In the genomic region with DNA sequence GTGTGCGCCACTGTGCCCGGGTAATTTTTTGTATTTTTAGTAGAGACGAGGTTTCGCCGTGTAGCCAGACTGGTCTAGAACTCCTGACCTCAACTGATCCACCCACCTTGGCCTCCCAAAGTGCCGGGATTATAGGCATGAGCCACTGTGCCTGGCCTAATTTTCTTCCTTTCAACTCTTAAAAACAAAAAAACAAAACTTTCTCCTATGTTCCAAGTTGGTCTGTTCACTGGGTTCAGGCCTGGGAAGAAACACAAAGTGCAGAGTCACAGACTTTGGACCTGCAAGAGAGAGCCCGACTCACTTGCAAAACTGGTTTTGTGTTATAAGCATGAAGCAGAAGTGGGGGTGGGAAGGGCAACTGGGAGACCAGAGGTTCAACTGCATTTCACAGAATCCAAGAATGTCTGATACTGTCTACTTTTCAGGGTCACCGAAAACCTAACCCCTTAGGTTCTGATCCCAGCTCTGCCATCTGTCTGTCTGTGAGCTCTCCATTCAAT, we compare ENCODE assay signal across 2 cellular contexts.
TF ChIP-seq lines count a peak whose summit lies in the region.

No MANE protein-coding gene starts in this region.

TF ChIP-seq in GM23338, 12 proteins besides CTCF, POLR2A, EP300 and RAD21:
- TF ChIP-seq EZH2 (IDR thresholded peaks at IDR 0.05; ENCODE audit: low read depth, unreplicated experiment) (no peak), NANOG (IDR thresholded peaks at IDR 0.05; ENCODE audit: borderline replicate concordance) (no peak), STAT1 (IDR thresholded peaks at IDR 0.05; ENCODE audit: unreplicated experiment) (no peak), ZNF331 (CRISPR knock-in tag; IDR thresholded peaks at IDR 0.05; ENCODE audit: low read depth) (no peak), EZH2phosphoT487 (IDR thresholded peaks at IDR 0.05; ENCODE audit: unreplicated experiment) (no peak), POLR2AphosphoS5 (IDR thresholded peaks at IDR 0.05; ENCODE audit: low read depth) (no peak), CREB1 (CRISPR knock-in tag; IDR thresholded peaks at IDR 0.05; ENCODE audit: low read depth) (no peak)
- TF ChIP-seq, protein P1, sequence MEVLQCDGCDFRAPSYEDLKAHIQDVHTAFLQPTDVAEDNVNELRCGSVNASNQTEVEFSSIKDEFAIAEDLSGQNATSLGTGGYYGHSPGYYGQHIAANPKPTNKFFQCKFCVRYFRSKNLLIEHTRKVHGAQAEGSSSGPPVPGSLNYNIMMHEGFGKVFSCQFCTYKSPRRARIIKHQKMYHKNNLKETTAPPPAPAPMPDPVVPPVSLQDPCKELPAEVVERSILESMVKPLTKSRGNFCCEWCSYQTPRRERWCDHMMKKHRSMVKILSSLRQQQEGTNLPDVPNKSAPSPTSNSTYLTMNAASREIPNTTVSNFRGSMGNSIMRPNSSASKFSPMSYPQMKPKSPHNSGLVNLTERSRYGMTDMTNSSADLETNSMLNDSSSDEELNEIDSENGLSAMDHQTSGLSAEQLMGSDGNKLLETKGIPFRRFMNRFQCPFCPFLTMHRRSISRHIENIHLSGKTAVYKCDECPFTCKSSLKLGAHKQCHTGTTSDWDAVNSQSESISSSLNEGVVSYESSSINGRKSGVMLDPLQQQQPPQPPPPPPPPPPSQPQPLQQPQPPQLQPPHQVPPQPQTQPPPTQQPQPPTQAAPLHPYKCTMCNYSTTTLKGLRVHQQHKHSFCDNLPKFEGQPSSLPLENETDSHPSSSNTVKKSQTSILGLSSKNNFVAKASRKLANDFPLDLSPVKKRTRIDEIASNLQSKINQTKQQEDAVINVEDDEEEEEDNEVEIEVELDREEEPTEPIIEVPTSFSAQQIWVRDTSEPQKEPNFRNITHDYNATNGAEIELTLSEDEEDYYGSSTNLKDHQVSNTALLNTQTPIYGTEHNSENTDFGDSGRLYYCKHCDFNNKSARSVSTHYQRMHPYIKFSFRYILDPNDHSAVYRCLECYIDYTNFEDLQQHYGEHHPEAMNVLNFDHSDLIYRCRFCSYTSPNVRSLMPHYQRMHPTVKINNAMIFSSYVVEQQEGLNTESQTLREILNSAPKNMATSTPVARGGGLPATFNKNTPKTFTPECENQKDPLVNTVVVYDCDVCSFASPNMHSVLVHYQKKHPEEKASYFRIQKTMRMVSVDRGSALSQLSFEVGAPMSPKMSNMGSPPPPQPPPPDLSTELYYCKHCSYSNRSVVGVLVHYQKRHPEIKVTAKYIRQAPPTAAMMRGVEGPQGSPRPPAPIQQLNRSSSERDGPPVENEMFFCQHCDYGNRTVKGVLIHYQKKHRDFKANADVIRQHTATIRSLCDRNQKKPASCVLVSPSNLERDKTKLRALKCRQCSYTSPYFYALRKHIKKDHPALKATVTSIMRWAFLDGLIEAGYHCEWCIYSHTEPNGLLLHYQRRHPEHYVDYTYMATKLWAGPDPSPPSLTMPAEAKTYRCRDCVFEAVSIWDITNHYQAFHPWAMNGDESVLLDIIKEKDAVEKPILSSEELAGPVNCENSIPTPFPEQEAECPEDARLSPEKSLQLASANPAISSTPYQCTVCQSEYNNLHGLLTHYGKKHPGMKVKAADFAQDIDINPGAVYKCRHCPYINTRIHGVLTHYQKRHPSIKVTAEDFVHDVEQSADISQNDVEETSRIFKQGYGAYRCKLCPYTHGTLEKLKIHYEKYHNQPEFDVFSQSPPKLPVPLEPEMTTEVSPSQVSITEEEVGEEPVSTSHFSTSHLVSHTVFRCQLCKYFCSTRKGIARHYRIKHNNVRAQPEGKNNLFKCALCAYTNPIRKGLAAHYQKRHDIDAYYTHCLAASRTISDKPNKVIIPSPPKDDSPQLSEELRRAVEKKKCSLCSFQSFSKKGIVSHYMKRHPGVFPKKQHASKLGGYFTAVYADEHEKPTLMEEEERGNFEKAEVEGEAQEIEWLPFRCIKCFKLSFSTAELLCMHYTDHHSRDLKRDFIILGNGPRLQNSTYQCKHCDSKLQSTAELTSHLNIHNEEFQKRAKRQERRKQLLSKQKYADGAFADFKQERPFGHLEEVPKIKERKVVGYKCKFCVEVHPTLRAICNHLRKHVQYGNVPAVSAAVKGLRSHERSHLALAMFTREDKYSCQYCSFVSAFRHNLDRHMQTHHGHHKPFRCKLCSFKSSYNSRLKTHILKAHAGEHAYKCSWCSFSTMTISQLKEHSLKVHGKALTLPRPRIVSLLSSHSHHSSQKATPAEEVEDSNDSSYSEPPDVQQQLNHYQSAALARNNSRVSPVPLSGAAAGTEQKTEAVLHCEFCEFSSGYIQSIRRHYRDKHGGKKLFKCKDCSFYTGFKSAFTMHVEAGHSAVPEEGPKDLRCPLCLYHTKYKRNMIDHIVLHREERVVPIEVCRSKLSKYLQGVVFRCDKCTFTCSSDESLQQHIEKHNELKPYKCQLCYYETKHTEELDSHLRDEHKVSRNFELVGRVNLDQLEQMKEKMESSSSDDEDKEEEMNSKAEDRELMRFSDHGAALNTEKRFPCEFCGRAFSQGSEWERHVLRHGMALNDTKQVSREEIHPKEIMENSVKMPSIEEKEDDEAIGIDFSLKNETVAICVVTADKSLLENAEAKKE (CRISPR knock-in tag; IDR thresholded peaks at IDR 0.05): no peak
- TF ChIP-seq, protein P2, sequence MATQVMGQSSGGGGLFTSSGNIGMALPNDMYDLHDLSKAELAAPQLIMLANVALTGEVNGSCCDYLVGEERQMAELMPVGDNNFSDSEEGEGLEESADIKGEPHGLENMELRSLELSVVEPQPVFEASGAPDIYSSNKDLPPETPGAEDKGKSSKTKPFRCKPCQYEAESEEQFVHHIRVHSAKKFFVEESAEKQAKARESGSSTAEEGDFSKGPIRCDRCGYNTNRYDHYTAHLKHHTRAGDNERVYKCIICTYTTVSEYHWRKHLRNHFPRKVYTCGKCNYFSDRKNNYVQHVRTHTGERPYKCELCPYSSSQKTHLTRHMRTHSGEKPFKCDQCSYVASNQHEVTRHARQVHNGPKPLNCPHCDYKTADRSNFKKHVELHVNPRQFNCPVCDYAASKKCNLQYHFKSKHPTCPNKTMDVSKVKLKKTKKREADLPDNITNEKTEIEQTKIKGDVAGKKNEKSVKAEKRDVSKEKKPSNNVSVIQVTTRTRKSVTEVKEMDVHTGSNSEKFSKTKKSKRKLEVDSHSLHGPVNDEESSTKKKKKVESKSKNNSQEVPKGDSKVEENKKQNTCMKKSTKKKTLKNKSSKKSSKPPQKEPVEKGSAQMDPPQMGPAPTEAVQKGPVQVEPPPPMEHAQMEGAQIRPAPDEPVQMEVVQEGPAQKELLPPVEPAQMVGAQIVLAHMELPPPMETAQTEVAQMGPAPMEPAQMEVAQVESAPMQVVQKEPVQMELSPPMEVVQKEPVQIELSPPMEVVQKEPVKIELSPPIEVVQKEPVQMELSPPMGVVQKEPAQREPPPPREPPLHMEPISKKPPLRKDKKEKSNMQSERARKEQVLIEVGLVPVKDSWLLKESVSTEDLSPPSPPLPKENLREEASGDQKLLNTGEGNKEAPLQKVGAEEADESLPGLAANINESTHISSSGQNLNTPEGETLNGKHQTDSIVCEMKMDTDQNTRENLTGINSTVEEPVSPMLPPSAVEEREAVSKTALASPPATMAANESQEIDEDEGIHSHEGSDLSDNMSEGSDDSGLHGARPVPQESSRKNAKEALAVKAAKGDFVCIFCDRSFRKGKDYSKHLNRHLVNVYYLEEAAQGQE (IDR thresholded peaks at IDR 0.05; ENCODE audit: unreplicated experiment): no peak
TF ChIP-seq in GM23338: peak in this region for 0.

TF ChIP-seq in SK-N-SH, 30 proteins besides CTCF, POLR2A, EP300 and RAD21:
- TF ChIP-seq CHD2 (IDR thresholded peaks at IDR 0.05; ENCODE audit: low read length, partially characterized antibody) (no peak), EZH2phosphoT487 (IDR thresholded peaks at IDR 0.05; ENCODE audit: borderline replicate concordance, low read depth) (no peak), FOSL2 (IDR thresholded peaks at IDR 0.05; ENCODE audit: borderline replicate concordance, low read depth) (no peak), JUND (IDR thresholded peaks at IDR 0.05) (no peak), FOXM1 (IDR thresholded peaks at IDR 0.05; ENCODE audit: low read depth) (no peak), FOXJ3 (CRISPR knock-in tag; IDR thresholded peaks at IDR 0.05) (no peak), TCF12 (IDR thresholded peaks at IDR 0.05) (no peak), POLR2AphosphoS5 (IDR thresholded peaks at IDR 0.05; ENCODE audit: low read depth, low read length) (no peak), MEF2A (IDR thresholded peaks at IDR 0.05; ENCODE audit: borderline replicate concordance, low read depth) (no peak), MXI1 (IDR thresholded peaks at IDR 0.05; ENCODE audit: low read depth, low read length) (no peak), GABPA (IDR thresholded peaks at IDR 0.05; ENCODE audit: low read depth) (no peak), TEAD4 (IDR thresholded peaks at IDR 0.05; ENCODE audit: borderline replicate concordance, insufficient read depth) (no peak), NFIC (IDR thresholded peaks at IDR 0.05; ENCODE audit: borderline replicate concordance) (no peak), RXRA (IDR thresholded peaks at IDR 0.05; ENCODE audit: borderline replicate concordance, low read depth) (no peak)
- TF ChIP-seq, protein P3, sequence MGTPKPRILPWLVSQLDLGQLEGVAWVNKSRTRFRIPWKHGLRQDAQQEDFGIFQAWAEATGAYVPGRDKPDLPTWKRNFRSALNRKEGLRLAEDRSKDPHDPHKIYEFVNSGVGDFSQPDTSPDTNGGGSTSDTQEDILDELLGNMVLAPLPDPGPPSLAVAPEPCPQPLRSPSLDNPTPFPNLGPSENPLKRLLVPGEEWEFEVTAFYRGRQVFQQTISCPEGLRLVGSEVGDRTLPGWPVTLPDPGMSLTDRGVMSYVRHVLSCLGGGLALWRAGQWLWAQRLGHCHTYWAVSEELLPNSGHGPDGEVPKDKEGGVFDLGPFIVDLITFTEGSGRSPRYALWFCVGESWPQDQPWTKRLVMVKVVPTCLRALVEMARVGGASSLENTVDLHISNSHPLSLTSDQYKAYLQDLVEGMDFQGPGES (IDR thresholded peaks at IDR 0.05; ENCODE audit: low read depth, low read length): no peak
- TF ChIP-seq, protein P4, sequence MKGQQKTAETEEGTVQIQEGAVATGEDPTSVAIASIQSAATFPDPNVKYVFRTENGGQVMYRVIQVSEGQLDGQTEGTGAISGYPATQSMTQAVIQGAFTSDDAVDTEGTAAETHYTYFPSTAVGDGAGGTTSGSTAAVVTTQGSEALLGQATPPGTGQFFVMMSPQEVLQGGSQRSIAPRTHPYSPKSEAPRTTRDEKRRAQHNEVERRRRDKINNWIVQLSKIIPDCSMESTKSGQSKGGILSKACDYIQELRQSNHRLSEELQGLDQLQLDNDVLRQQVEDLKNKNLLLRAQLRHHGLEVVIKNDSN (IDR thresholded peaks at IDR 0.05; ENCODE audit: borderline replicate concordance, low read depth): no peak
- TF ChIP-seq, protein P5, sequence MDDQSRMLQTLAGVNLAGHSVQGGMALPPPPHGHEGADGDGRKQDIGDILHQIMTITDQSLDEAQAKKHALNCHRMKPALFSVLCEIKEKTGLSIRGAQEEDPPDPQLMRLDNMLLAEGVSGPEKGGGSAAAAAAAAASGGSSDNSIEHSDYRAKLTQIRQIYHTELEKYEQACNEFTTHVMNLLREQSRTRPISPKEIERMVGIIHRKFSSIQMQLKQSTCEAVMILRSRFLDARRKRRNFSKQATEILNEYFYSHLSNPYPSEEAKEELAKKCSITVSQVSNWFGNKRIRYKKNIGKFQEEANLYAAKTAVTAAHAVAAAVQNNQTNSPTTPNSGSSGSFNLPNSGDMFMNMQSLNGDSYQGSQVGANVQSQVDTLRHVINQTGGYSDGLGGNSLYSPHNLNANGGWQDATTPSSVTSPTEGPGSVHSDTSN (IDR thresholded peaks at IDR 0.05): no peak
- TF ChIP-seq, protein P6, sequence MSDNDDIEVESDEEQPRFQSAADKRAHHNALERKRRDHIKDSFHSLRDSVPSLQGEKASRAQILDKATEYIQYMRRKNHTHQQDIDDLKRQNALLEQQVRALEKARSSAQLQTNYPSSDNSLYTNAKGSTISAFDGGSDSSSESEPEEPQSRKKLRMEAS (IDR thresholded peaks at IDR 0.05; ENCODE audit: low read depth): no peak
- TF ChIP-seq, protein P2 (IDR thresholded peaks at IDR 0.05; ENCODE audit: low read depth, low read length): no peak
